ENCODE assay signal across 8 cellular contexts in the genomic region with DNA sequence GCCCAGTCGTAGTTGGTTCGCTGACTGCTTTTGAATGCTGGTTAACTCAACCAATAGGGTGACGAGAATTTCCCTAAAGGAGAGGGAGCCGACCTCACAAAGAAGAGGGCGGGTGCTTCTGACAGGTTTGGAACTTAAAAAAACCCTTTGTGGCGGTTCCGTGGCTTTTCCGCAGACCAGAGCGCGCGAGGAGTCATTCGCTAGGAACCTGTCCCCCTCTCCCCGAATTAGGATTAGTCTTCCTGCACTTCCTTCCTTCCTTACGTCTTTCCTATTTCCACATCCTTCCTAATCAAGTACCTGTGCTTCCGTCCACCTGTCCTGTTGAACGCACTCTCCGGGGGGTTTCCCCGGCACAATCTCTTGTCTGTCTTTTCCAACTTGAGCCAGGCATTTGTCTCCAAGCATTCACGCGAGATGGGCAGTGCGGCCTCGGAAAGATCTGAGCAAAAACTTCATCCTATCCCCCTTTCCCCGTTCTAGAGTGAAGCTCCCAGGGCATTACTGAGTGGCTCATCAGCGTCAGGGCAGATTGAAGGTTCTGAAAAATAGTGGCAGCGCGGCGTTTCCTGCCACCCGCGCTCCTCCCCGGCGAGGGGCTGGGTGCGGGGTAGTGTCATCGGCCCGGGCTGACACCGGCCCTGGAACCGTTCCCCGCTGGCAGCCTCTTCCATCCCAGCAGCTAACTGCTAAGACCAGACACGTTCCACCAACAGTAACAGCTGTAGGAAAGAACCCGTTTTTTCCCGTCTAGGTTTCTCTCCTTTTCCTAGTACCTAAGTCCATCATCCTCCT. TPM values are rescaled to one million over a fixed set of nuclear protein-coding genes. Genes with fewer than 3 reads are reported as not detected.
A peak's percentile ranks its signal among the peaks of the same experiment; 100 is the strongest.
DNase-seq lines count a peak whose midpoint lies in the region; ATAC-seq and TF ChIP-seq lines count a peak whose summit lies in the region.

No MANE protein-coding gene starts in this region.

- peak; percentile 83 for DNase-seq in COR-L47 (lab: John Stamatoyannopoulos, UW)
- DNase-seq in HT1080 (ENCODE audit: low read depth), result peak; percentile 93
- DNase-seq in NOMO-1 treated with dmso at 0.1 percent for 144 hours (lab: John Stamatoyannopoulos, UW; ENCODE audit: unreplicated experiment), result peak; percentile 90
- DNase-seq in activated CD8-positive, alpha-beta memory T cell treated with anti-CD3 and anti-CD28 coated beads, Interleukin-2, amount 50 U/mL, for 1 hour (ENCODE audit: extremely low read depth), result peak; percentile 70
- DNase-seq in endodermal cell, result peak; percentile 90
- peak; percentile 98 for DNase-seq in mesendoderm
- peak; percentile 64 for DNase-seq in stimulated activated CD8-positive, alpha-beta memory T cell treated with anti-CD3 and anti-CD28 coated beads, Interleukin-15, amount 100 ng/mL, for 1 hour (ENCODE audit: low read depth)

- no peaks in the 10 kb centered on the region for H3K27me3 ChIP-seq in endodermal cell (ENCODE audit: control insufficient read depth, insufficient read depth, low read length, poor library complexity, severe bottlenecking)
- no peaks in the 10 kb centered on the region for H3K27me3 ChIP-seq in mesendoderm (ENCODE audit: insufficient read depth, low read length, poor library complexity)

- H3K27me3 Mint-ChIP-seq in endodermal cell (ENCODE audit: insufficient read depth), result no peaks in the 10 kb centered on the region

- peak overlapping the region; percentile 99 for H3K18ac ChIP-seq in mesendoderm (ENCODE audit: low read length)

- WGBS in endodermal cell (ENCODE audit: insufficient coverage in 1 of 2, insufficient read length in 1 of 2), 2 experiments, result 0% methylated on average over 29 to 40 of the region's 40 CpGs
- no CpG with 5 or more reads among the region's 40 CpGs for WGBS in mesendoderm (ENCODE audit: extremely low coverage, insufficient coverage, low lambda C conversion rate)

- H3K56ac ChIP-seq in mesendoderm (ENCODE audit: low read length), result peak overlapping the region; percentile 86

- no peaks in the 10 kb centered on the region for H3K36me3 Mint-ChIP-seq in endodermal cell (ENCODE audit: low read depth)

- peaks cover 3% of the 10 kb centered on the region for H3K79me1 ChIP-seq in mesendoderm (ENCODE audit: low read length)

- no peak for TF ChIP-seq CTCF in endodermal cell (conservative IDR thresholded peaks at IDR 0.05)

- H2AK5ac ChIP-seq in mesendoderm (ENCODE audit: low read length), result no peak overlapping the region

- H3K27ac ChIP-seq in endodermal cell (ENCODE audit: low read depth, low read length) (peak overlapping the region; percentile 85), mesendoderm (ENCODE audit: low read depth, low read length) (no peak overlapping the region)

- H2BK5ac ChIP-seq in mesendoderm (ENCODE audit: low read length), result no peak overlapping the region

- H3K4me3 Mint-ChIP-seq in endodermal cell, result peak overlapping the region; percentile 82

- H3K4me3 ChIP-seq in endodermal cell (ENCODE audit: low read length) (peak overlapping the region; percentile 98), mesendoderm (ENCODE audit: low read length) (peak overlapping the region; percentile 74)

- H3K4me1 ChIP-seq in endodermal cell (ENCODE audit: control insufficient read depth, insufficient read depth, low read length), result no peaks in the 10 kb centered on the region
- no peaks in the 10 kb centered on the region for H3K4me1 ChIP-seq in mesendoderm (ENCODE audit: control insufficient read depth, low read depth, low read length)

- H3K4me2 ChIP-seq in mesendoderm (ENCODE audit: low read length), result peak overlapping the region; percentile 50

- no peak overlapping the region for H2BK120ac ChIP-seq in mesendoderm (ENCODE audit: low read depth, low read length)

- peak overlapping the region; percentile 89 for H3K27ac Mint-ChIP-seq in endodermal cell

- no peak overlapping the region for H4K8ac ChIP-seq in mesendoderm (ENCODE audit: low read depth, low read length)

- peaks cover 19% of the 10 kb centered on the region for H3K4me1 Mint-ChIP-seq in endodermal cell

- H3K23ac ChIP-seq in mesendoderm (ENCODE audit: low read length), result no peak overlapping the region

- H4K5ac ChIP-seq in mesendoderm (ENCODE audit: low read length), result no peak overlapping the region

- H3K9ac ChIP-seq in endodermal cell (ENCODE audit: extremely low read depth, low read length, poor library complexity, severe bottlenecking) (peak overlapping the region; percentile 51), mesendoderm (ENCODE audit: low read length) (peak overlapping the region; percentile 65)

- no peaks in the 10 kb centered on the region for H3K79me2 ChIP-seq in mesendoderm (ENCODE audit: control insufficient read depth, insufficient read depth, low read length)

- no peaks in the 10 kb centered on the region for H3K9me3 Mint-ChIP-seq in endodermal cell

- ATAC-seq in GM21360 (IDR thresholded peaks at IDR 0.05; ENCODE audit: unreplicated experiment), result peak; percentile 74

- H3K9me3 ChIP-seq in endodermal cell (ENCODE audit: control insufficient read depth, low read length), result no peaks in the 10 kb centered on the region

- no peak overlapping the region for H3K4ac ChIP-seq in mesendoderm (ENCODE audit: low read depth, low read length)

- no peak overlapping the region for H2BK15ac ChIP-seq in mesendoderm (replicated peaks; ENCODE audit: low read depth)

- H3K36me3 ChIP-seq in endodermal cell (ENCODE audit: control insufficient read depth, insufficient read depth, low read length), result no peaks in the 10 kb centered on the region
- no peaks in the 10 kb centered on the region for H3K36me3 ChIP-seq in mesendoderm (ENCODE audit: control insufficient read depth, insufficient read depth, low read length)

RNA-seq across cellular contexts. Expression of gene STXBP5, which starts 1.5 kb away (rescaled TPM):
- total RNA-seq in HT1080 (2014; rRNA removed; shearing (Covaris generic)), result 23.3 and 28.0 TPM in 2 replicates
- polyA plus RNA-seq in HT1080 (2015; cell fraction: cytosol; rRNA removed), result 9.7 and 11.1 TPM in 2 replicates
- 11.9 and 12.7 TPM in 2 replicates for polyA plus RNA-seq in HT1080 (2015; cell fraction: nucleus; rRNA removed)
- total RNA-seq in endodermal cell, result 10 to 100 TPM; 19.2 to 25.2 TPM
- polyA plus RNA-seq in endodermal cell (2013, experiment 1 of 2), result 5.2 TPM
- 6.2 TPM for polyA plus RNA-seq in endodermal cell (2013, experiment 2 of 2)
- 5.5 TPM for polyA plus RNA-seq in mesendoderm (2013, experiment 1 of 2)
- polyA plus RNA-seq in mesendoderm (2013, experiment 2 of 2), result 5.3 TPM
